ENCODE assay signal across 8 cellular contexts in genomic region chr7:3089493-3089892, GRCh38. TPM values are rescaled to one million over a fixed set of nuclear protein-coding genes. Genes with fewer than 3 reads are reported as not detected.
DNase-seq lines count a peak whose midpoint lies in the region; ATAC-seq and TF ChIP-seq lines count a peak whose summit lies in the region.

No MANE protein-coding gene starts in this region.

- peaks cover 26% of the 10 kb centered on the region for H3K4me1 Mint-ChIP-seq in CD14-positive monocyte

- in situ Hi-C loops in HAP-1 (cut with MboI; ENCODE audit: low sequenced_read_pairs): no loop called here

- intact Hi-C loops in CD14-positive monocyte (cut with micrococcal nuclease) (no loop called here), adrenal gland (cut with DNase I) (no loop called here), left lung (cut with DNase I) (no loop called here), stomach (cut with DNase I; ENCODE audit: low total_unique reads) (no loop called here)

- ATAC-seq in left lung (no peak), HG03354 (IDR thresholded peaks at IDR 0.05; ENCODE audit: poor library complexity, severe bottlenecking, unreplicated experiment) (no peak), esophagus mucosa (no peak)

- DNase-seq in CD14-positive monocyte (ENCODE audit: low spot score) (no peak), HAP-1 (ENCODE audit: low spot score in 2 of 2) (peak; percentile 16 to 38), adrenal gland (no peak), left lung (no peak), stomach (no peak), T-helper 2 cell (no peak)

- H3K9me3 Mint-ChIP-seq in CD14-positive monocyte: no peaks in the 10 kb centered on the region

- H3K4me3 ChIP-seq in HAP-1: no peak overlapping the region
- H3K4me3 ChIP-seq in adrenal gland: no peak overlapping the region
- no peak overlapping the region for H3K4me3 ChIP-seq in left lung
- H3K4me3 ChIP-seq in stomach: no peak overlapping the region

- no peak overlapping the region for H3K27ac Mint-ChIP-seq in CD14-positive monocyte

- TF ChIP-seq CTCF in CD14-positive monocyte (IDR thresholded peaks at IDR 0.05) (peak; percentile 75), adrenal gland (IDR thresholded peaks at IDR 0.05) (peak in 4 of 6 experiments; percentile 10 to 39 (median 26)), left lung (IDR thresholded peaks at IDR 0.05) (peak; percentile 17 to 32), stomach (IDR thresholded peaks at IDR 0.05) (peak in 3 of 7 experiments; percentile 6 to 31 (median 11))

- no peaks in the 10 kb centered on the region for H3K9me3 ChIP-seq in HAP-1
- H3K9me3 ChIP-seq in adrenal gland (replicated peaks in 1 of 3): no peaks in the 10 kb centered on the region
- no peaks in the 10 kb centered on the region for H3K9me3 ChIP-seq in left lung
- no peaks in the 10 kb centered on the region for H3K9me3 ChIP-seq in stomach

- H3K4me3 Mint-ChIP-seq in CD14-positive monocyte: no peak overlapping the region

- WGBS in adrenal gland, 4 donors: 31 to 48% (median 35%) methylated on average over 11 of the region's 11 CpGs
- WGBS in stomach, 5 donors: 37 to 47% (median 42%) methylated on average over 10 to 11 of the region's 11 CpGs

- no peaks in the 10 kb centered on the region for H3K36me3 Mint-ChIP-seq in CD14-positive monocyte

- no peak for TF ChIP-seq POLR2A in adrenal gland (IDR thresholded peaks at IDR 0.05)
- TF ChIP-seq POLR2A in stomach (IDR thresholded peaks at IDR 0.05): no peak

- H3K27ac ChIP-seq in adrenal gland (no peak overlapping the region), left lung (no peak overlapping the region), stomach (no peak overlapping the region)

- TF ChIP-seq EP300 in stomach (IDR thresholded peaks at IDR 0.05): no peak

- H3K27me3 Mint-ChIP-seq in CD14-positive monocyte (ENCODE audit: low read depth in 3 of 3): peaks cover 6 to 10% (median 7%) of the 10 kb centered on the region in 3 donors

- H3K4me1 ChIP-seq in HAP-1 (no peaks in the 10 kb centered on the region), adrenal gland (replicated peaks in 1 of 2) (no peaks in the 10 kb centered on the region), left lung (no peaks in the 10 kb centered on the region), stomach (no peaks in the 10 kb centered on the region)

- no peaks in the 10 kb centered on the region for H3K36me3 ChIP-seq in HAP-1 (replicated peaks)
- H3K36me3 ChIP-seq in adrenal gland (replicated peaks in 1 of 2): no peaks in the 10 kb centered on the region
- H3K36me3 ChIP-seq in left lung: no peaks in the 10 kb centered on the region
- no peaks in the 10 kb centered on the region for H3K36me3 ChIP-seq in stomach

- H3K27me3 ChIP-seq in HAP-1 (ENCODE audit: low read depth) (no peaks in the 10 kb centered on the region), adrenal gland (no peaks in the 10 kb centered on the region), left lung (peaks cover 0 to 4% of the 10 kb centered on the region in 2 donors), stomach (peaks cover 0 to 26% (median 0%) of the 10 kb centered on the region in 3 donors)

RNA-seq across cellular contexts. Expression of gene CARD11, which starts 45.8 kb away (rescaled TPM):
- polyA plus RNA-seq in CD14-positive monocyte (under 1 TPM in 1 of 2 donors, not detected in 1; 0.04 TPM), adrenal gland (1 to 10 TPM in 2 of 3 donors, under 1 TPM in 1; 0.82 to 4.7 (median 1.9) TPM), stomach (1 to 10 TPM; 1.4 to 1.8 (median 1.7) TPM)
- total RNA-seq in adrenal gland (10 to 100 TPM in 1 of 8 donors, 1 to 10 TPM in 7; 2.1 to 19.3 (median 3.4) TPM), left lung (1 to 10 TPM; 4.7 to 8.1 TPM), stomach (1 to 10 TPM in 3 of 5 donors, under 1 TPM in 1, not detected in 1; 0.45 to 9.7 (median 4.3) TPM), esophagus mucosa (0.80 TPM)

Comparison
In these comparisons a context has a peak if more than half of its experiments do, and no peak if none do; other contexts are left out.
1. DNase-seq: peak in HAP-1 (2 of 2); none in CD14-positive monocyte (single experiment), adrenal gland (0 of 7), left lung (0 of 2), stomach (single experiment) and T-helper 2 cell (0 of 5).